ENCODE assay signal across 17 cellular contexts in the genomic region with DNA sequence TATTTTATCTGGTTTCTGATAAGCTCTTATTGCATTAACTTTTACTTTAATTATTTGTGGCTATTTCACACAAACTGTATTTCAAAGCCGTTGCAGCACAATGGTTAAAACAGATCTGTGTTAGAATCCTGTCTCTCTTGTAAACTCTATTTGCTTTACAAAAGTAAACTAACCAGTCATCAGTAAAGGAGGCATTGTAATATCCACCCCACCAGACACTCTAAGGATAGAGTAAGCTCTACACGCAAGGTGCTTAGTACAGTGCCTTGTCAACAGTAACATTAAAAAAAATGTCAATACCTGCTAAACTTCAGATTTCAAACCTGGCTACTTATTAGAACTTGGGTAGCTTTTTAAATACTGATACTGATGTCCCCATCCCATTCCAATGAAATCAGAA.
DNase-seq lines count a peak whose midpoint lies in the region; ATAC-seq and TF ChIP-seq lines count a peak whose summit lies in the region.
"Had no signal": no experiment of that assay in that cellular context is flagged by ENCODE, and none has a peak within 500 bp of the region (broad histone marks: within the 10 kb centered on the region; RNA-seq: fewer than 3 reads in every experiment).

No MANE protein-coding gene starts in this region.

- no peak overlapping the region for H3K4me3 ChIP-seq in PC-3 (ENCODE audit: low read length)
- no peak overlapping the region for H3K4me3 ChIP-seq in mucosa of descending colon
- no peak overlapping the region for H3K4me3 ChIP-seq in CD4-positive, alpha-beta memory T cell (ENCODE audit: low read length in 2 of 2)
- H3K4me3 ChIP-seq: BLaER1 had no signal

- H3K36me3 Mint-ChIP-seq in CD4-positive, alpha-beta memory T cell = no peaks in the 10 kb centered on the region
- H3K36me3 Mint-ChIP-seq: CD14-positive monocyte; CD4-positive, CD25-positive, alpha-beta regulatory T cell; CD8-positive, alpha-beta T cell had no signal

- H4K20me1 ChIP-seq in PC-3 (ENCODE audit: low read length) = no peaks in the 10 kb centered on the region
- H4K20me1 ChIP-seq: BLaER1 had no signal

- H3K27ac ChIP-seq in PC-3 (ENCODE audit: low read length) = no peak overlapping the region
- H3K27ac ChIP-seq in CD4-positive, alpha-beta memory T cell (ENCODE audit: low read depth, low read length) = no peak overlapping the region
- H3K27ac ChIP-seq: BLaER1 had no signal

- H3K9me3 Mint-ChIP-seq in CD4-positive, alpha-beta memory T cell = peaks cover 0 to 4% (median 0%) of the 10 kb centered on the region in 8 donors
- H3K9me3 Mint-ChIP-seq: CD8-positive, alpha-beta T cell had no signal

- H3K27me3 ChIP-seq in PC-3 (ENCODE audit: low read length) = no peaks in the 10 kb centered on the region
- H3K27me3 ChIP-seq in CD4-positive, alpha-beta memory T cell (ENCODE audit: insufficient read depth, low read length) = no peaks in the 10 kb centered on the region
- H3K27me3 ChIP-seq: BE2C, BLaER1 had no signal

- H3K4me1 Mint-ChIP-seq in CD4-positive, alpha-beta memory T cell = no peaks in the 10 kb centered on the region
- H3K4me1 Mint-ChIP-seq: CD14-positive monocyte; CD4-positive, CD25-positive, alpha-beta regulatory T cell had no signal

- no peak overlapping the region for H2AFZ ChIP-seq in PC-3 (ENCODE audit: low read length)

- POLR2A ChIA-PET in PC-3 (lab: Charles Lee; ENCODE audit: unreplicated experiment) = no interaction called here
- POLR2A ChIA-PET in CD4-positive, alpha-beta memory T cell (lab: Charles Lee; ENCODE audit: partially characterized antibody) = no interaction called here

- no peak overlapping the region for H3K9ac ChIP-seq in PC-3 (ENCODE audit: low read length)
- H3K9ac ChIP-seq: BLaER1 had no signal

- no peaks in the 10 kb centered on the region for H3K4me1 ChIP-seq in PC-3 (ENCODE audit: insufficient read depth, low read length)
- H3K4me1 ChIP-seq in mucosa of descending colon (ENCODE audit: low read depth) = peaks cover 13% of the 10 kb centered on the region
- no peaks in the 10 kb centered on the region for H3K4me1 ChIP-seq in CD4-positive, alpha-beta memory T cell (ENCODE audit: insufficient read depth, low read length)
- H3K4me1 ChIP-seq: BE2C had no signal

- no peak overlapping the region for H3K27ac Mint-ChIP-seq in CD4-positive, alpha-beta memory T cell
- H3K27ac Mint-ChIP-seq: CD4-positive, CD25-positive, alpha-beta regulatory T cell; CD8-positive, alpha-beta T cell had no signal

- no peak for TF ChIP-seq CTCF in PC-3 (conservative IDR thresholded peaks at IDR 0.05; ENCODE audit: low read depth, low read length)
- TF ChIP-seq CTCF in mucosa of descending colon (IDR thresholded peaks at IDR 0.05) = no peak

- H3K9me2 ChIP-seq in PC-3 (replicated peaks; ENCODE audit: low read length) = no peaks in the 10 kb centered on the region

- H3K4me3 Mint-ChIP-seq in CD4-positive, alpha-beta memory T cell = no peak overlapping the region
- H3K4me3 Mint-ChIP-seq: CD14-positive monocyte; CD4-positive, CD25-positive, alpha-beta regulatory T cell; CD8-positive, alpha-beta T cell had no signal

- no peak overlapping the region for H3K4me2 ChIP-seq in PC-3 (ENCODE audit: low read length)
- H3K4me2 ChIP-seq: BLaER1 had no signal

- DNase-seq in HuH-7 (ENCODE audit: low spot score) (peak; percentile 18), PC-3 (peak; percentile 10), mucosa of descending colon (no peak), NCI-H345 (lab: John Stamatoyannopoulos, UW) (no peak)
- DNase-seq in CD4-positive, alpha-beta memory T cell = no peak
- DNase-seq: 8988T; ACHN; BE2C; C1 segment of cervical spinal cord; Caco-2; Calu3; CD4-positive, CD25-positive, alpha-beta regulatory T cell; CD8-positive, alpha-beta T cell; DMS79 treated with DMSO at 0.1 percent for 48 hours; GF-D8 had no signal

- ATAC-seq in PC-3 (no peak), mucosa of descending colon (peak; percentile 53)
- ATAC-seq: CD8-positive, alpha-beta T cell had no signal

- CTCF ChIA-PET in PC-3 (lab: Charles Lee) = no interaction called here
- CTCF ChIA-PET in CD4-positive, alpha-beta memory T cell (lab: Charles Lee; ENCODE audit: partially characterized antibody) = no interaction called here

- H3K27me3 Mint-ChIP-seq in CD4-positive, alpha-beta memory T cell = no peaks in the 10 kb centered on the region

- intact Hi-C loops in PC-3 (cut with micrococcal nuclease) = loop anchor here (5.0 kb wide), 1 partner anchor 354 kb away; the partner anchor contains the start of gene PARM1
- intact Hi-C loops in mucosa of descending colon (cut with DNase I, micrococcal nuclease) = loop anchor here in 1 of 2 donors (5.0 kb wide), 1 partner anchor 354 kb away; the partner anchor contains the start of gene PARM1
- intact Hi-C loops in CD4-positive, alpha-beta memory T cell (cut with micrococcal nuclease) = no loop called here

- no TSS peak for BruUV-seq in PC-3 (replicated peaks; lab: Mats Ljungman, UMichigan)

- no peaks in the 10 kb centered on the region for H3K9me3 ChIP-seq in PC-3 (ENCODE audit: low read length)
- no peaks in the 10 kb centered on the region for H3K9me3 ChIP-seq in mucosa of descending colon
- no peaks in the 10 kb centered on the region for H3K9me3 ChIP-seq in CD4-positive, alpha-beta memory T cell (ENCODE audit: control insufficient read depth in 1 of 2, low read length in 2 of 2)
- H3K9me3 ChIP-seq: BE2C, BLaER1, Caco-2 had no signal

- H3K36me3 ChIP-seq in PC-3 (ENCODE audit: low read depth, low read length) (no peaks in the 10 kb centered on the region), mucosa of descending colon (ENCODE audit: low read depth) (no peaks in the 10 kb centered on the region)
- H3K36me3 ChIP-seq in CD4-positive, alpha-beta memory T cell (ENCODE audit: insufficient read depth, low read length) = no peaks in the 10 kb centered on the region
- H3K36me3 ChIP-seq: BE2C, BLaER1 had no signal

- H3F3A ChIP-seq in PC-3 (ENCODE audit: low read length, unreplicated experiment) = no peaks in the 10 kb centered on the region

- H3K79me2 ChIP-seq in PC-3 (ENCODE audit: low read length) = no peaks in the 10 kb centered on the region

Comparison
In these comparisons a context has a peak if more than half of its experiments do, and no peak if none do; other contexts are left out.
1. DNase-seq: peak in HuH-7 (single experiment) and PC-3 (single experiment); none in mucosa of descending colon (0 of 3), NCI-H345 (single experiment) and CD4-positive, alpha-beta memory T cell (0 of 5).